1 cellular context compared by ENCODE assay signal in genomic region chr7:33039257-33039904, GRCh38.
A peak's percentile ranks its signal among the peaks of the same experiment; 100 is the strongest.
TF ChIP-seq lines count a peak whose summit lies in the region.

No MANE protein-coding gene starts in this region.

TF ChIP-seq in GM12878, 131 proteins besides CTCF, POLR2A, EP300 and RAD21:
- TF ChIP-seq ATF7 (IDR thresholded peaks at IDR 0.05; ENCODE audit: low read depth) (no peak), PAX8 (IDR thresholded peaks at IDR 0.05) (0 out of 2 replicates have a peak, but pooled peaks have one; percentile 31), FOS (IDR thresholded peaks at IDR 0.05; ENCODE audit: borderline replicate concordance, extremely low read depth, insufficient read length) (no peak), SMARCA5 (IDR thresholded peaks at IDR 0.05) (no peak), MLLT1 (IDR thresholded peaks at IDR 0.05) (peak; percentile 87), NR2C1 (IDR thresholded peaks at IDR 0.05) (no peak), ZSCAN29 (IDR thresholded peaks at IDR 0.05) (no peak), LARP7 (IDR thresholded peaks at IDR 0.05) (no peak), MEF2A (IDR thresholded peaks at IDR 0.05; ENCODE audit: insufficient read depth, low read depth, low read length) (no peak), POU2F2 (IDR thresholded peaks at IDR 0.05; ENCODE audit: borderline replicate concordance, low read depth, low read length) (no peak)
- TF ChIP-seq, protein P1, sequence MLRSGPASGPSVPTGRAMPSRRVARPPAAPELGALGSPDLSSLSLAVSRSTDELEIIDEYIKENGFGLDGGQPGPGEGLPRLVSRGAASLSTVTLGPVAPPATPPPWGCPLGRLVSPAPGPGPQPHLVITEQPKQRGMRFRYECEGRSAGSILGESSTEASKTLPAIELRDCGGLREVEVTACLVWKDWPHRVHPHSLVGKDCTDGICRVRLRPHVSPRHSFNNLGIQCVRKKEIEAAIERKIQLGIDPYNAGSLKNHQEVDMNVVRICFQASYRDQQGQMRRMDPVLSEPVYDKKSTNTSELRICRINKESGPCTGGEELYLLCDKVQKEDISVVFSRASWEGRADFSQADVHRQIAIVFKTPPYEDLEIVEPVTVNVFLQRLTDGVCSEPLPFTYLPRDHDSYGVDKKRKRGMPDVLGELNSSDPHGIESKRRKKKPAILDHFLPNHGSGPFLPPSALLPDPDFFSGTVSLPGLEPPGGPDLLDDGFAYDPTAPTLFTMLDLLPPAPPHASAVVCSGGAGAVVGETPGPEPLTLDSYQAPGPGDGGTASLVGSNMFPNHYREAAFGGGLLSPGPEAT (IDR thresholded peaks at IDR 0.05; ENCODE audit: low read depth): 0 out of 2 replicates have a peak, but pooled peaks have one; percentile 19
- TF ChIP-seq, protein P2, sequence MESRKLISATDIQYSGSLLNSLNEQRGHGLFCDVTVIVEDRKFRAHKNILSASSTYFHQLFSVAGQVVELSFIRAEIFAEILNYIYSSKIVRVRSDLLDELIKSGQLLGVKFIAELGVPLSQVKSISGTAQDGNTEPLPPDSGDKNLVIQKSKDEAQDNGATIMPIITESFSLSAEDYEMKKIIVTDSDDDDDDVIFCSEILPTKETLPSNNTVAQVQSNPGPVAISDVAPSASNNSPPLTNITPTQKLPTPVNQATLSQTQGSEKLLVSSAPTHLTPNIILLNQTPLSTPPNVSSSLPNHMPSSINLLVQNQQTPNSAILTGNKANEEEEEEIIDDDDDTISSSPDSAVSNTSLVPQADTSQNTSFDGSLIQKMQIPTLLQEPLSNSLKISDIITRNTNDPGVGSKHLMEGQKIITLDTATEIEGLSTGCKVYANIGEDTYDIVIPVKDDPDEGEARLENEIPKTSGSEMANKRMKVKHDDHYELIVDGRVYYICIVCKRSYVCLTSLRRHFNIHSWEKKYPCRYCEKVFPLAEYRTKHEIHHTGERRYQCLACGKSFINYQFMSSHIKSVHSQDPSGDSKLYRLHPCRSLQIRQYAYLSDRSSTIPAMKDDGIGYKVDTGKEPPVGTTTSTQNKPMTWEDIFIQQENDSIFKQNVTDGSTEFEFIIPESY (IDR thresholded peaks at IDR 0.05): no peak
- TF ChIP-seq, protein P3, sequence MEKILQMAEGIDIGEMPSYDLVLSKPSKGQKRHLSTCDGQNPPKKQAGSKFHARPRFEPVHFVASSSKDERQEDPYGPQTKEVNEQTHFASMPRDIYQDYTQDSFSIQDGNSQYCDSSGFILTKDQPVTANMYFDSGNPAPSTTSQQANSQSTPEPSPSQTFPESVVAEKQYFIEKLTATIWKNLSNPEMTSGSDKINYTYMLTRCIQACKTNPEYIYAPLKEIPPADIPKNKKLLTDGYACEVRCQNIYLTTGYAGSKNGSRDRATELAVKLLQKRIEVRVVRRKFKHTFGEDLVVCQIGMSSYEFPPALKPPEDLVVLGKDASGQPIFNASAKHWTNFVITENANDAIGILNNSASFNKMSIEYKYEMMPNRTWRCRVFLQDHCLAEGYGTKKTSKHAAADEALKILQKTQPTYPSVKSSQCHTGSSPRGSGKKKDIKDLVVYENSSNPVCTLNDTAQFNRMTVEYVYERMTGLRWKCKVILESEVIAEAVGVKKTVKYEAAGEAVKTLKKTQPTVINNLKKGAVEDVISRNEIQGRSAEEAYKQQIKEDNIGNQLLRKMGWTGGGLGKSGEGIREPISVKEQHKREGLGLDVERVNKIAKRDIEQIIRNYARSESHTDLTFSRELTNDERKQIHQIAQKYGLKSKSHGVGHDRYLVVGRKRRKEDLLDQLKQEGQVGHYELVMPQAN (conservative IDR thresholded peaks at IDR 0.05): no peak
